Comparison of ENCODE assay signal across 17 cellular contexts in the genomic region with DNA sequence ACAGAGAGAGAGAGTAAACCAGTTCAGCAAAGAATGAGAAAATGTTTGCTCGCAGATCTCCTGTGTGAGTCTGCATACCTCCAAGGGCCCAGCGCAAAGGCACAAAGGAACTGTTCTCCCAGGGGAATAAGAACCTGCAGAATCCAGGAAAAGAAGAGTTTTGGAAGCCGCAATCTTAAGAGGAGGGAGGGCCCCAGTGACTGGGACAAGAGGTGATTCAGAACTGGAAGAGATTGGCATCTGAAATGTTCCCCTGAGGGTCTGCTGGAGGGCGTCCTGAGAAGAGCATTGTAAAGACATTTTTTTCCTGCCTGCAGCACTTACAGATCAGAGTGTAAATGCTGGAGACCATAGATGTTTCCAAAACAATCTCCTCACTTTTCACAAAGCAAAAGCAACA. TPM values are rescaled to one million over a fixed set of nuclear protein-coding genes. Genes with fewer than 3 reads are reported as not detected.
A peak's percentile ranks its signal among the peaks of the same experiment; 100 is the strongest.
DNase-seq lines count a peak whose midpoint lies in the region; TF ChIP-seq lines count a peak whose summit lies in the region.
"Had no signal": no experiment of that assay in that cellular context is flagged by ENCODE, and none has a peak within 500 bp of the region (broad histone marks: within the 10 kb centered on the region; RNA-seq: fewer than 3 reads in every experiment).

No MANE protein-coding gene starts in this region.

- H3K79me2 ChIP-seq in neural progenitor cell (ENCODE audit: low read depth): peaks cover 56% of the 10 kb centered on the region

- peaks cover 38% of the 10 kb centered on the region for H3K4me1 Mint-ChIP-seq in activated naive CD4-positive, alpha-beta T cell treated with anti-CD3 and anti-CD28 coated beads, Interleukin-2, amount 50 U/mL, for 24 hours
- H3K4me1 Mint-ChIP-seq in neural progenitor cell: peaks cover 36% of the 10 kb centered on the region
- H3K4me1 Mint-ChIP-seq in CD8-positive, alpha-beta memory T cell: peaks cover 26 to 40% (median 34%) of the 10 kb centered on the region in 3 donors
- peaks cover 12% of the 10 kb centered on the region for H3K4me1 Mint-ChIP-seq in endothelial cell (ENCODE audit: unreplicated experiment)

- H3K27ac ChIP-seq in neural progenitor cell: peak overlapping the region; percentile 80
- no peak overlapping the region for H3K27ac ChIP-seq in CD8-positive, alpha-beta memory T cell (ENCODE audit: low read depth, low read length)
- H3K27ac ChIP-seq: HL-60 had no signal

- H3K9me3 Mint-ChIP-seq in activated naive CD4-positive, alpha-beta T cell treated with anti-CD3 and anti-CD28 coated beads, Interleukin-2, amount 50 U/mL, for 24 hours: no peaks in the 10 kb centered on the region
- no peaks in the 10 kb centered on the region for H3K9me3 Mint-ChIP-seq in neural progenitor cell
- no peaks in the 10 kb centered on the region for H3K9me3 Mint-ChIP-seq in CD8-positive, alpha-beta memory T cell
- H3K9me3 Mint-ChIP-seq in endothelial cell (ENCODE audit: unreplicated experiment): no peaks in the 10 kb centered on the region
- H3K9me3 Mint-ChIP-seq: CD4-positive, alpha-beta T cell had no signal

- H3K9me3 ChIP-seq in neural progenitor cell (ENCODE audit: low read depth): no peaks in the 10 kb centered on the region
- no peaks in the 10 kb centered on the region for H3K9me3 ChIP-seq in CD8-positive, alpha-beta memory T cell (ENCODE audit: low read length)
- H3K9me3 ChIP-seq: HAP-1 had no signal

- H2AFZ ChIP-seq in neural progenitor cell (replicated peaks): no peak overlapping the region

- TF ChIP-seq CTCF in neural progenitor cell (IDR thresholded peaks at IDR 0.05): no peak
- no peak for TF ChIP-seq CTCF in endothelial cell (IDR thresholded peaks at IDR 0.05; ENCODE audit: unreplicated experiment)

- H3K4me1 ChIP-seq in neural progenitor cell: peaks cover 37% of the 10 kb centered on the region
- peaks cover 13% of the 10 kb centered on the region for H3K4me1 ChIP-seq in CD8-positive, alpha-beta memory T cell (ENCODE audit: insufficient read depth, low read length)

- no peak for DNase-seq in activated naive CD4-positive, alpha-beta T cell (lab: John Stamatoyannopoulos, UW)
- DNase-seq in islet precursor cell: peak; percentile 91
- DNase-seq in neural progenitor cell (ENCODE audit: low spot score): peak; percentile 5
- DNase-seq in NCI-H748 treated with DMSO at 0.1 percent for 48 hours (lab: John Stamatoyannopoulos, UW): no peak
- DNase-seq in CD8-positive, alpha-beta memory T cell: no peak
- no peak for DNase-seq in endothelial cell (ENCODE audit: low spot score)
- DNase-seq: C1 segment of cervical spinal cord; CD4-positive, alpha-beta T cell; COR-L47; DMS153; DMS79 treated with DMSO at 0.1 percent for 48 hours; EL; GDM1 had no signal

- peaks cover 21% of the 10 kb centered on the region for H3K36me3 ChIP-seq in neural progenitor cell
- no peaks in the 10 kb centered on the region for H3K36me3 ChIP-seq in CD8-positive, alpha-beta memory T cell (ENCODE audit: insufficient read depth, low read length)

- peak overlapping the region; percentile 82 for H3K27ac Mint-ChIP-seq in activated naive CD4-positive, alpha-beta T cell treated with anti-CD3 and anti-CD28 coated beads, Interleukin-2, amount 50 U/mL, for 24 hours
- H3K27ac Mint-ChIP-seq in neural progenitor cell (no peak overlapping the region), endothelial cell (ENCODE audit: unreplicated experiment) (no peak overlapping the region)
- peak overlapping the region in 3 of 8 donors; percentile 23 to 90 (median 73) for H3K27ac Mint-ChIP-seq in CD8-positive, alpha-beta memory T cell
- H3K27ac Mint-ChIP-seq: B cell; CD4-positive, alpha-beta T cell had no signal

- H3K4me3 Mint-ChIP-seq in activated naive CD4-positive, alpha-beta T cell treated with anti-CD3 and anti-CD28 coated beads, Interleukin-2, amount 50 U/mL, for 24 hours: no peak overlapping the region
- H3K4me3 Mint-ChIP-seq in neural progenitor cell (no peak overlapping the region), endothelial cell (ENCODE audit: unreplicated experiment) (no peak overlapping the region)
- H3K4me3 Mint-ChIP-seq in CD8-positive, alpha-beta memory T cell: no peak overlapping the region
- H3K4me3 Mint-ChIP-seq: B cell; CD4-positive, alpha-beta T cell had no signal

- POLR2A ChIA-PET in CD8-positive, alpha-beta memory T cell (lab: Charles Lee): no interaction called here

- peaks cover 28% of the 10 kb centered on the region for H3K36me3 Mint-ChIP-seq in activated naive CD4-positive, alpha-beta T cell treated with anti-CD3 and anti-CD28 coated beads, Interleukin-2, amount 50 U/mL, for 24 hours
- peaks cover 54% of the 10 kb centered on the region for H3K36me3 Mint-ChIP-seq in neural progenitor cell
- peaks cover 19 to 67% (median 32%) of the 10 kb centered on the region in 3 donors for H3K36me3 Mint-ChIP-seq in CD8-positive, alpha-beta memory T cell
- peaks cover 37% of the 10 kb centered on the region for H3K36me3 Mint-ChIP-seq in endothelial cell (ENCODE audit: low read depth, unreplicated experiment)

- H3K27me3 ChIP-seq in neural progenitor cell: no peaks in the 10 kb centered on the region
- no peaks in the 10 kb centered on the region for H3K27me3 ChIP-seq in CD8-positive, alpha-beta memory T cell (ENCODE audit: insufficient read depth, low read length, poor library complexity, severe bottlenecking)

- CTCF ChIA-PET in CD8-positive, alpha-beta memory T cell (lab: Charles Lee): no interaction called here

- H3F3A ChIP-seq in neural progenitor cell (ENCODE audit: low read depth): peaks cover 32% of the 10 kb centered on the region

- H4K20me1 ChIP-seq in neural progenitor cell (ENCODE audit: low read depth): peaks cover 77% of the 10 kb centered on the region

- H3K4me2 ChIP-seq in neural progenitor cell: peak overlapping the region; percentile 61

- no peaks in the 10 kb centered on the region for H3K27me3 Mint-ChIP-seq in activated naive CD4-positive, alpha-beta T cell treated with anti-CD3 and anti-CD28 coated beads, Interleukin-2, amount 50 U/mL, for 24 hours
- H3K27me3 Mint-ChIP-seq in neural progenitor cell (ENCODE audit: insufficient read depth, low read depth) (peaks cover 2% of the 10 kb centered on the region), endothelial cell (ENCODE audit: unreplicated experiment) (no peaks in the 10 kb centered on the region)
- no peaks in the 10 kb centered on the region for H3K27me3 Mint-ChIP-seq in CD8-positive, alpha-beta memory T cell
- H3K27me3 Mint-ChIP-seq: B cell; CD4-positive, alpha-beta T cell had no signal

- no peak overlapping the region for H3K9ac ChIP-seq in neural progenitor cell

- no peak overlapping the region for H3K4me3 ChIP-seq in neural progenitor cell
- H3K4me3 ChIP-seq in CD8-positive, alpha-beta memory T cell (ENCODE audit: low read length): no peak overlapping the region
- H3K4me3 ChIP-seq: HAP-1 had no signal

RNA-seq across cellular contexts. Expression of a gene that starts 6.1 kb away (rescaled TPM):
- total RNA-seq in neural progenitor cell (ENCODE audit: low replicate concordance) (73.5 and 95.0 TPM in 2 replicates), endothelial cell (ENCODE audit: unreplicated experiment) (33.2 TPM)
- total RNA-seq in CD8-positive, alpha-beta memory T cell: 10 to 100 TPM; 30.5 to 31.3 TPM
- 39.2 TPM for polyA plus RNA-seq in CD8-positive, alpha-beta memory T cell

RNA-seq across cellular contexts. Expression of a gene that starts 34.7 kb away (rescaled TPM):
- total RNA-seq in neural progenitor cell (ENCODE audit: low replicate concordance) (76.8 and 111 TPM in 2 replicates), endothelial cell (ENCODE audit: unreplicated experiment) (17.0 TPM)
- 10 to 100 TPM; 52.2 to 53.7 TPM for total RNA-seq in CD8-positive, alpha-beta memory T cell
- polyA plus RNA-seq in CD8-positive, alpha-beta memory T cell: 4.7 TPM

RNA-seq across cellular contexts. Expression of a gene that starts 35.0 kb away (rescaled TPM):
- total RNA-seq in neural progenitor cell (ENCODE audit: low replicate concordance) (70.5 and 138 TPM in 2 replicates), endothelial cell (ENCODE audit: unreplicated experiment) (51.1 TPM)
- total RNA-seq in CD8-positive, alpha-beta memory T cell: 100 to 1,000 TPM; 125 to 126 TPM
- polyA plus RNA-seq in CD8-positive, alpha-beta memory T cell: 135 TPM

RNA-seq across cellular contexts. Expression of a gene that starts 35.3 kb away (rescaled TPM):
- total RNA-seq in neural progenitor cell (ENCODE audit: low replicate concordance) (1.7 and 2.5 TPM in 2 replicates), endothelial cell (ENCODE audit: unreplicated experiment) (0.18 TPM)
- total RNA-seq in CD8-positive, alpha-beta memory T cell: under 1 TPM in 1 of 2 experiments, not detected in 1; 0.59 TPM
- polyA plus RNA-seq in CD8-positive, alpha-beta memory T cell: 0.93 TPM
- total RNA-seq: B cell had no signal

RNA-seq across cellular contexts. Expression of a gene that starts 54.5 kb away (rescaled TPM):
- 126 and 235 TPM in 2 replicates for total RNA-seq in neural progenitor cell (ENCODE audit: low replicate concordance)
- 10 to 100 TPM; 23.4 to 26.0 TPM for total RNA-seq in CD8-positive, alpha-beta memory T cell
- polyA plus RNA-seq in CD8-positive, alpha-beta memory T cell: 9.3 TPM
- 30.3 TPM for total RNA-seq in endothelial cell (ENCODE audit: unreplicated experiment)

Comparison
In these comparisons a context has a peak if more than half of its experiments do, and no peak if none do; other contexts are left out.
1. DNase-seq: peak in islet precursor cell (single experiment) and neural progenitor cell (single experiment); none in activated naive CD4-positive, alpha-beta T cell (0 of 4), NCI-H748 treated with DMSO at 0.1 percent for 48 hours (single experiment), CD8-positive, alpha-beta memory T cell (0 of 5) and endothelial cell (single experiment).